30 cellular contexts compared by ENCODE assay signal in genomic region chr13:23671367-23671766, GRCh38.
DNase-seq lines count a peak whose midpoint lies in the region; ATAC-seq, FAIRE-seq and TF ChIP-seq lines count a peak whose summit lies in the region.
"Had no signal": no experiment of that assay in that cellular context is flagged by ENCODE, and none has a peak within 500 bp of the region (broad histone marks: within the 10 kb centered on the region; RNA-seq: fewer than 3 reads in every experiment).

No MANE protein-coding gene starts in this region.

- BruUV-seq in IMR-90 (replicated peaks; lab: Mats Ljungman, UMichigan), result no TSS peak

- H3K27ac Mint-ChIP-seq in immature natural killer cell, result no peak overlapping the region
- no peak overlapping the region for H3K27ac Mint-ChIP-seq in activated CD4-positive, alpha-beta memory T cell treated with anti-CD3 and anti-CD28 coated beads for 36 hours
- H3K27ac Mint-ChIP-seq: activated CD8-positive, alpha-beta T cell treated with anti-CD3 and anti-CD28 coated beads for 36 hours; activated naive CD4-positive, alpha-beta T cell treated with anti-CD3 and anti-CD28 coated beads, Interleukin-2, amount 10 ng/mL, durations not matched to agents 7 days and 5 days; CD8-positive, alpha-beta T cell; stimulated activated naive CD8-positive, alpha-beta T cell treated with anti-CD3 and anti-CD28 coated beads, Interleukin-15, Interleukin-2, amounts not matched to agents 100 ng/mL and 50 ng/mL, for 24 hours; T-helper 2 cell treated with Interferon-gamma antibody and Interleukin-4, amounts not matched to agents 5 μg/mL and 100 μg/mL, for 36 hours had no signal

- H2AFZ ChIP-seq in IMR-90 (replicated peaks; ENCODE audit: low read length, poor library complexity), result no peak overlapping the region

- no peak for TF ChIP-seq POLR2A in IMR-90 (IDR thresholded peaks at IDR 0.05; ENCODE audit: low read depth, low read length)

- H3K9me3 Mint-ChIP-seq in immature natural killer cell, result no peaks in the 10 kb centered on the region
- no peaks in the 10 kb centered on the region for H3K9me3 Mint-ChIP-seq in activated CD4-positive, alpha-beta memory T cell treated with anti-CD3 and anti-CD28 coated beads for 36 hours
- H3K9me3 Mint-ChIP-seq: activated CD8-positive, alpha-beta T cell treated with anti-CD3 and anti-CD28 coated beads for 36 hours; activated naive CD4-positive, alpha-beta T cell treated with anti-CD3 and anti-CD28 coated beads, Interleukin-2, amount 10 ng/mL, durations not matched to agents 7 days and 5 days; CD8-positive, alpha-beta T cell; nephron progenitor cell; stimulated activated naive CD8-positive, alpha-beta T cell treated with anti-CD3 and anti-CD28 coated beads, Interleukin-15, Interleukin-2, amounts not matched to agents 100 ng/mL and 50 ng/mL, for 24 hours; T-helper 2 cell treated with Interferon-gamma antibody and Interleukin-4, amounts not matched to agents 5 μg/mL and 100 μg/mL, for 36 hours had no signal

- H2AK5ac ChIP-seq in IMR-90 (ENCODE audit: low read depth, low read length), result peak overlapping the region; percentile 86

- peak overlapping the region; percentile 51 for H4K91ac ChIP-seq in IMR-90 (ENCODE audit: insufficient read depth, low read depth, low read length)

- H3K4me1 Mint-ChIP-seq in immature natural killer cell, result no peaks in the 10 kb centered on the region
- H3K4me1 Mint-ChIP-seq in activated CD4-positive, alpha-beta memory T cell treated with anti-CD3 and anti-CD28 coated beads for 36 hours (ENCODE audit: low read depth), result peaks cover 9% of the 10 kb centered on the region
- H3K4me1 Mint-ChIP-seq: activated naive CD4-positive, alpha-beta T cell treated with anti-CD3 and anti-CD28 coated beads, Interleukin-2, amount 10 ng/mL, durations not matched to agents 7 days and 5 days had no signal

- no peak overlapping the region for H2AK9ac ChIP-seq in IMR-90 (replicated peaks; ENCODE audit: low read depth, low read length, poor library complexity)

- no peak for TF ChIP-seq RAD21 in IMR-90 (IDR thresholded peaks at IDR 0.05; ENCODE audit: low read length)

- H3K9me3 ChIP-seq in IMR-90 (ENCODE audit: control insufficient read depth, insufficient read depth, low read length), result no peaks in the 10 kb centered on the region
- H3K9me3 ChIP-seq: A549, BE2C, breast epithelium, pancreas had no signal

- POLR2A ChIA-PET in AG04449 (lab: Yijun Ruan, JAX), result interaction anchor here (1.1 kb wide), 1 partner anchor 198 kb away, joined by 3 read pairs; no protein-coding TSS in a partner anchor
- POLR2A ChIA-PET in IMR-90 (lab: Charles Lee; ENCODE audit: unreplicated experiment), result interaction anchor here (0.7 kb wide), 1 partner anchor 106 kb away, joined by 3 read pairs; no protein-coding TSS in a partner anchor
- POLR2A ChIA-PET in activated CD4-positive, alpha-beta memory T cell treated with anti-CD3 and anti-CD28 coated beads for 36 hours (lab: Charles Lee), result no interaction called here

- H3K27me3 ChIP-seq in IMR-90 (ENCODE audit: control insufficient read depth, insufficient read depth, low read length), result no peaks in the 10 kb centered on the region
- H3K27me3 ChIP-seq: BE2C, breast epithelium, pancreas had no signal

- H3K4me3 Mint-ChIP-seq in immature natural killer cell, result no peak overlapping the region
- H3K4me3 Mint-ChIP-seq in activated CD4-positive, alpha-beta memory T cell treated with anti-CD3 and anti-CD28 coated beads for 36 hours, result no peak overlapping the region
- H3K4me3 Mint-ChIP-seq: activated CD8-positive, alpha-beta T cell treated with anti-CD3 and anti-CD28 coated beads for 36 hours; activated naive CD4-positive, alpha-beta T cell treated with anti-CD3 and anti-CD28 coated beads, Interleukin-2, amount 10 ng/mL, durations not matched to agents 7 days and 5 days; CD8-positive, alpha-beta T cell; nephron progenitor cell; stimulated activated naive CD8-positive, alpha-beta T cell treated with anti-CD3 and anti-CD28 coated beads, Interleukin-15, Interleukin-2, amounts not matched to agents 100 ng/mL and 50 ng/mL, for 24 hours; T-helper 2 cell treated with Interferon-gamma antibody and Interleukin-4, amounts not matched to agents 5 μg/mL and 100 μg/mL, for 36 hours had no signal

- no peak for ATAC-seq in IMR-90 (ENCODE audit: low read depth)
- no peak for ATAC-seq in GM21381 (IDR thresholded peaks at IDR 0.05; ENCODE audit: unreplicated experiment)
- ATAC-seq: A549; activated CD8-positive, alpha-beta T cell treated with anti-CD3 and anti-CD28 coated beads for 36 hours; CD8-positive, alpha-beta T cell; HepG2 had no signal

- peak overlapping the region; percentile 97 for H3K18ac ChIP-seq in IMR-90 (ENCODE audit: low read depth, low read length)

- H3K9me1 ChIP-seq in IMR-90 (ENCODE audit: insufficient read depth, low read length), result peaks cover 25% of the 10 kb centered on the region

- peaks cover 0 to 6% (median 2%) of the 10 kb centered on the region in 3 donors for H3K27me3 Mint-ChIP-seq in immature natural killer cell (ENCODE audit: low read depth in 3 of 3)
- H3K27me3 Mint-ChIP-seq in activated CD4-positive, alpha-beta memory T cell treated with anti-CD3 and anti-CD28 coated beads for 36 hours, result peaks cover 14% of the 10 kb centered on the region

- intact Hi-C loops in IMR-90 (cut with micrococcal nuclease), result loop anchor here (5.0 kb wide), 2 partner anchors 121 to 164 kb away; no protein-coding TSS in a partner anchor
- intact Hi-C loops in activated CD4-positive, alpha-beta memory T cell treated with anti-CD3 and anti-CD28 coated beads for 36 hours (cut with micrococcal nuclease), result no loop called here

- peak overlapping the region; percentile 73 for H3K56ac ChIP-seq in IMR-90 (ENCODE audit: extremely low read depth, insufficient read depth, low read length)

- H3K4me1 ChIP-seq in IMR-90 (ENCODE audit: control insufficient read depth, insufficient read depth, low read length), result peaks cover 34% of the 10 kb centered on the region
- H3K4me1 ChIP-seq: BE2C, breast epithelium, pancreas had no signal

- H3K9ac ChIP-seq in IMR-90 (ENCODE audit: low read depth, low read length), result peak overlapping the region; percentile 56; the same call in 1 of the 2 replicates

- no peaks in the 10 kb centered on the region for H3K36me3 Mint-ChIP-seq in immature natural killer cell
- no peaks in the 10 kb centered on the region for H3K36me3 Mint-ChIP-seq in activated CD4-positive, alpha-beta memory T cell treated with anti-CD3 and anti-CD28 coated beads for 36 hours
- H3K36me3 Mint-ChIP-seq: activated naive CD4-positive, alpha-beta T cell treated with anti-CD3 and anti-CD28 coated beads, Interleukin-2, amount 10 ng/mL, durations not matched to agents 7 days and 5 days; CD8-positive, alpha-beta T cell had no signal

- H3K4me3 ChIP-seq in AG04449 (ENCODE audit: low read depth, low read length), result no peak overlapping the region
- no peak overlapping the region for H3K4me3 ChIP-seq in IMR-90 (ENCODE audit: insufficient read depth, low read depth, low read length)
- H3K4me3 ChIP-seq: A549, breast epithelium, pancreas had no signal

- DNase-seq in AG04449 (ENCODE audit: low read depth, low spot score), result peak; percentile 62
- DNase-seq in IMR-90, result no peak
- peak; percentile 67 for DNase-seq in fibroblast of gingiva (ENCODE audit: low read depth)
- no peak for DNase-seq in immature natural killer cell
- no peak for DNase-seq in OCI-M2 (lab: John Stamatoyannopoulos, UW; ENCODE audit: unreplicated experiment)
- no peak for DNase-seq in activated CD4-positive, alpha-beta memory T cell treated with anti-CD3 and anti-CD28 coated beads for 36 hours
- DNase-seq: activated CD8-positive, alpha-beta memory T cell treated with anti-CD3 and anti-CD28 coated beads, Interleukin-2, amount 50 U/mL, for 48 hours; activated CD8-positive, alpha-beta T cell treated with anti-CD3 and anti-CD28 coated beads for 36 hours; activated naive CD4-positive, alpha-beta T cell treated with anti-CD3 and anti-CD28 coated beads, Interleukin-2, amount 10 ng/mL, durations not matched to agents 7 days and 5 days; amniotic stem cell; BE2C; CD8-positive, alpha-beta T cell; foreskin melanocyte; mammary epithelial cell; NCI-H1417 treated with DMSO at 0.1 percent for 48 hours; NCI-H2029 treated with DMSO at 0.1 percent for 48 hours; NCI-H526; nephron progenitor cell; OCI-M1; pancreas; stimulated activated CD8-positive, alpha-beta memory T cell treated with anti-CD3 and anti-CD28 coated beads, Interleukin-4, amount 100 ng/mL, for 48 hours had no signal

- H2BK20ac ChIP-seq in IMR-90 (ENCODE audit: low read depth, low read length), result peak overlapping the region; percentile 75

- H3K79me1 ChIP-seq in IMR-90 (ENCODE audit: low read depth in 1 of 2, low read length in 2 of 2), result peaks cover 6 to 34% of the 10 kb centered on the region in 2 experiments; a peak in 3 of 4 replicates

- H2BK120ac ChIP-seq in IMR-90 (ENCODE audit: low read depth, low read length), result peak overlapping the region; percentile 72

- peaks cover 40% of the 10 kb centered on the region for H3K36me3 ChIP-seq in IMR-90 (ENCODE audit: control insufficient read depth, insufficient read depth, low read length)
- H3K36me3 ChIP-seq: BE2C, breast epithelium, pancreas had no signal

- peak overlapping the region; percentile 21 to 97 for H4K8ac ChIP-seq in IMR-90 (ENCODE audit: low read depth in 2 of 2, low read length in 2 of 2)

- CTCF ChIA-PET in AG04449 (lab: Yijun Ruan, JAX), result interaction anchor here (1.1 to 1.2 kb wide), 2 partner anchors 45 to 204 kb away, joined by 3 to 6 read pairs; no protein-coding TSS in a partner anchor
- CTCF ChIA-PET in IMR-90 (lab: Yijun Ruan, JAX), result no interaction called here
- CTCF ChIA-PET in activated CD4-positive, alpha-beta memory T cell treated with anti-CD3 and anti-CD28 coated beads for 36 hours (lab: Charles Lee), result interaction anchor here (0.9 kb wide), 1 partner anchor 200 kb away, joined by 3 read pairs; no protein-coding TSS in a partner anchor

- H4K20me1 ChIP-seq in IMR-90 (ENCODE audit: insufficient read depth, low read length), result no peaks in the 10 kb centered on the region

- H3K23ac ChIP-seq in IMR-90 (ENCODE audit: low read depth, low read length), result peak overlapping the region; percentile 48; the same call in 1 of the 2 replicates

- H3K4me2 ChIP-seq in IMR-90 (ENCODE audit: low read depth, low read length), result no peak overlapping the region
- H3K4me2 ChIP-seq: A549 had no signal

- peak; percentile 70 for FAIRE-seq in islet of Langerhans (lab: Jason Lieb, UNC)
- FAIRE-seq: A549, GM18507, HepG2, pancreas, urothelium cell line had no signal

- H3K27ac ChIP-seq in IMR-90 (ENCODE audit: insufficient read depth, low read length), result peak overlapping the region; percentile 97
- H3K27ac ChIP-seq: A549, pancreas had no signal

- H3K14ac ChIP-seq in IMR-90 (replicated peaks; ENCODE audit: low read depth, low read length), result peak overlapping the region; percentile 73; the same call in 1 of the 2 replicates

- in situ Hi-C loops in IMR-90 (cut with MboI; ENCODE audit: low sequenced_read_pairs), result no loop called here

- WGBS in IMR-90 (ENCODE audit: extremely low coverage in 2 of 2, insufficient read length in 1 of 2), 2 experiments, result no CpG with 5 or more reads among the region's 2 CpGs

- H4K5ac ChIP-seq in IMR-90 (ENCODE audit: low read depth, low read length), result peak overlapping the region; percentile 87

- peak overlapping the region; percentile 16; the same call in 2 of the 3 replicates for H2BK15ac ChIP-seq in IMR-90 (ENCODE audit: low read depth, low read length)

- H2BK5ac ChIP-seq in IMR-90 (ENCODE audit: low read depth, low read length, poor library complexity, severe bottlenecking), result peak overlapping the region; percentile 100

- TF ChIP-seq CTCF in AG04449 (IDR thresholded peaks at IDR 0.05; ENCODE audit: insufficient read depth, low read length, missing control alignments) (no peak), IMR-90 (conservative IDR thresholded peaks at IDR 0.05; ENCODE audit: low read depth, low read length) (no peak)

- peak overlapping the region; percentile 39 for H3K4ac ChIP-seq in IMR-90 (ENCODE audit: low read depth, low read length)

- dilution Hi-C loops in IMR-90 (cut with HindIII; ENCODE audit: low sequenced_read_pairs, unreplicated experiment), result no loop called here

Comparison
In these comparisons a context has a peak if more than half of its experiments do, and no peak if none do; other contexts are left out.
1. DNase-seq: peak in AG04449 (single experiment) and fibroblast of gingiva (single experiment); none in IMR-90 (single experiment), immature natural killer cell (0 of 3), OCI-M2 (single experiment) and activated CD4-positive, alpha-beta memory T cell treated with anti-CD3 and anti-CD28 coated beads for 36 hours (single experiment).